Comparison of ENCODE assay signal across 8 cellular contexts in the genomic region with DNA sequence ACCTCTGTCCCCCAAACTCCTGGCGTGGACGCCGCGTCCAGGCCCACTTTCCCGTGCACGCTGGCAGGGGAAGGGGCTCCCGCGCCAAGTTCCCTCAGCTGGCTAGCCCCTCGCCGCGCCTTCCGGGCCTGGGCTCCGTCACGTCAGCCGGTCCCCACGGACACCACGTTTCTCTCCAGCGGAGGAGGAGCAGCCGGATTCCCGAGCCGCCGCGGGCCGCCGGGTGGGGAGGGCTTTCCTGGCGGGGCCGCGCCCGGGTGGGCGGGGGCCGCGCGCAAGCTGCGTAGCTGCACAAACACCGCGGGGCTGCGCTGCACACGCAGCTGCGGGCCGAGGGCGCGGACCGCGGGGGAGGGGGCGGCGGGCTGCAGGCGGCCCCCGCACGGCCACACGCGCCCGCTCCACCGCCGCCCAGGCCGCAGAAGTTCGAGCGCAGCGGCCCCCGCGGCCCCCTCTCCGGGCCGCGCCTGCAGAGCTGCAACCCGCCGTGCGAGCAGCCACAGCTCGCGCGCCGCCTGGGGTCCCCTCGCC. TPM values are rescaled to one million over a fixed set of nuclear protein-coding genes. Genes with fewer than 3 reads are reported as not detected.
DNase-seq lines count a peak whose midpoint lies in the region; ATAC-seq, FAIRE-seq and TF ChIP-seq lines count a peak whose summit lies in the region.

No MANE protein-coding gene starts in this region.

- peak overlapping the region; percentile 82 for H3K27ac ChIP-seq in CD8-positive, alpha-beta T cell (ENCODE audit: low read depth, low read length)
- H3K27ac ChIP-seq in effector memory CD4-positive, alpha-beta T cell (ENCODE audit: insufficient read depth, low read length, poor library complexity, severe bottlenecking): peak overlapping the region; percentile 93
- H3K27ac ChIP-seq in stomach smooth muscle (ENCODE audit: low read length): peak overlapping the region; percentile 97

- no peaks in the 10 kb centered on the region for H3K9me3 ChIP-seq in CD8-positive, alpha-beta T cell (ENCODE audit: low read length)
- H3K9me3 ChIP-seq in effector memory CD4-positive, alpha-beta T cell (ENCODE audit: control insufficient read depth, low read length): no peaks in the 10 kb centered on the region
- H3K9me3 ChIP-seq in stomach smooth muscle (ENCODE audit: control insufficient read depth in 2 of 2, low read length in 2 of 2): no peaks in the 10 kb centered on the region

- peak overlapping the region; percentile 86 to 92 for H3K9ac ChIP-seq in stomach smooth muscle (ENCODE audit: low read length in 2 of 2)

- peak in 4 of 7 experiments; percentile 57 to 75 (median 62) for DNase-seq in CD8-positive, alpha-beta T cell
- DNase-seq in activated CD4-positive, alpha-beta T cell treated with anti-CD3 and anti-CD28 coated beads for 48 hours: peak; percentile 65
- DNase-seq in effector memory CD4-positive, alpha-beta T cell: peak in 2 of 3 donors; percentile 41 to 45
- DNase-seq in lung microvascular endothelial cell (ENCODE audit: low read depth in 2 of 2): peak; percentile 67 to 78
- no peak for DNase-seq in GM19239 (ENCODE audit: insufficient read length, low spot score)

- FAIRE-seq in GM19239 (lab: Jason Lieb, UNC): no peak

- H3K27ac Mint-ChIP-seq in CD8-positive, alpha-beta T cell: peak overlapping the region; percentile 97

- POLR2A ChIA-PET in CD8-positive, alpha-beta T cell (lab: Charles Lee): interaction anchor here (0.9 to 12.9 kb wide), 24 partner anchors 9 to 268 kb away, joined by 3 to 219 read pairs (median 5); a partner anchor contains a TSS

- H3K36me3 ChIP-seq in CD8-positive, alpha-beta T cell (ENCODE audit: insufficient read depth, low read length): no peaks in the 10 kb centered on the region
- H3K36me3 ChIP-seq in effector memory CD4-positive, alpha-beta T cell (ENCODE audit: control insufficient read depth, insufficient read depth, low read length): no peaks in the 10 kb centered on the region
- H3K36me3 ChIP-seq in stomach smooth muscle (ENCODE audit: control insufficient read depth in 2 of 2, insufficient read depth in 2 of 2, low read length in 2 of 2): no peaks in the 10 kb centered on the region

- intact Hi-C loops in CD8-positive, alpha-beta T cell (cut with DNase I, micrococcal nuclease): loop anchor here in 1 of 2 experiments (2.0 kb wide), 1 partner anchor 44 kb away; a partner anchor contains a TSS

- H3K4me3 Mint-ChIP-seq in CD8-positive, alpha-beta T cell: peak overlapping the region; percentile 89

- H3K36me3 Mint-ChIP-seq in CD8-positive, alpha-beta T cell: peaks cover 6% of the 10 kb centered on the region

- H3K27me3 ChIP-seq in CD8-positive, alpha-beta T cell (ENCODE audit: insufficient read depth, low read length): no peaks in the 10 kb centered on the region
- H3K27me3 ChIP-seq in effector memory CD4-positive, alpha-beta T cell (replicated peaks; ENCODE audit: control insufficient read depth, insufficient read depth, low read length, poor library complexity, severe bottlenecking): no peaks in the 10 kb centered on the region
- H3K27me3 ChIP-seq in stomach smooth muscle (ENCODE audit: control insufficient read depth in 1 of 2, insufficient read depth in 2 of 2, low read length in 2 of 2): no peaks in the 10 kb centered on the region

- peaks cover 81% of the 10 kb centered on the region for H3K4me1 ChIP-seq in CD8-positive, alpha-beta T cell (ENCODE audit: insufficient read depth, low read length)
- H3K4me1 ChIP-seq in effector memory CD4-positive, alpha-beta T cell (ENCODE audit: control insufficient read depth, insufficient read depth, low read length, poor library complexity, severe bottlenecking): peaks cover 75% of the 10 kb centered on the region
- H3K4me1 ChIP-seq in stomach smooth muscle (ENCODE audit: control insufficient read depth, insufficient read depth, low read length): peaks cover 86% of the 10 kb centered on the region

- no peaks in the 10 kb centered on the region for H3K27me3 Mint-ChIP-seq in CD8-positive, alpha-beta T cell (ENCODE audit: low read depth)

- CTCF ChIA-PET in CD8-positive, alpha-beta T cell (lab: Charles Lee): interaction anchor here (0.6 to 10.8 kb wide), 15 partner anchors 9 to 92 kb away, joined by 3 to 146 read pairs (median 8); a partner anchor contains a TSS

- H3K4me1 Mint-ChIP-seq in CD8-positive, alpha-beta T cell (ENCODE audit: low read depth): peaks cover 81% of the 10 kb centered on the region

- peak; percentile 6 for ATAC-seq in CD8-positive, alpha-beta T cell
- ATAC-seq in HG03521 (IDR thresholded peaks at IDR 0.05; ENCODE audit: unreplicated experiment) (peak; percentile 0), GM21786 (IDR thresholded peaks at IDR 0.05; ENCODE audit: unreplicated experiment) (no peak)

- peak overlapping the region; percentile 81 for H3K4me3 ChIP-seq in CD8-positive, alpha-beta T cell (ENCODE audit: low read depth, low read length)
- peak overlapping the region; percentile 82 for H3K4me3 ChIP-seq in effector memory CD4-positive, alpha-beta T cell (ENCODE audit: insufficient read depth, low read depth, low read length, poor library complexity, severe bottlenecking)
- peak overlapping the region; percentile 70 to 83 for H3K4me3 ChIP-seq in stomach smooth muscle (ENCODE audit: low read length in 2 of 2)

- H3K9me3 Mint-ChIP-seq in CD8-positive, alpha-beta T cell: no peaks in the 10 kb centered on the region

- no peak for TF ChIP-seq CTCF in CD8-positive, alpha-beta T cell (IDR thresholded peaks at IDR 0.05)

RNA-seq across cellular contexts. Expression of a gene that starts 45.1 kb away (rescaled TPM):
- 10 to 100 TPM; 39.4 to 39.8 TPM for total RNA-seq in CD8-positive, alpha-beta T cell
- total RNA-seq in lung microvascular endothelial cell: 11.3 and 15.1 TPM in 2 replicates
